In genomic region chr16:74999208-74999682, GRCh38 we compare ENCODE assay signal across 8 cellular contexts. TPM values are rescaled to one million over a fixed set of nuclear protein-coding genes. Genes with fewer than 3 reads are reported as not detected.
A peak's percentile ranks its signal among the peaks of the same experiment; 100 is the strongest.
DNase-seq lines count a peak whose midpoint lies in the region; ATAC-seq, FAIRE-seq and TF ChIP-seq lines count a peak whose summit lies in the region.

No MANE protein-coding gene starts in this region.

- H3K14ac ChIP-seq in trophoblast cell (ENCODE audit: low read length) = peak overlapping the region; percentile 90

- H3K27ac ChIP-seq in KMS-11 = no peak overlapping the region
- H3K27ac ChIP-seq in cardiac muscle cell = peak overlapping the region; percentile 79
- H3K27ac ChIP-seq in trophoblast cell (ENCODE audit: low read depth, low read length) = peak overlapping the region; percentile 85

- H3K23ac ChIP-seq in trophoblast cell (ENCODE audit: low read length) = no peak overlapping the region

- TF ChIP-seq CTCF in KMS-11 (conservative IDR thresholded peaks at IDR 0.05; ENCODE audit: low read depth, low read length) (no peak), cardiac muscle cell (IDR thresholded peaks at IDR 0.05; ENCODE audit: low read depth, low read length) (no peak)

- H3K27ac Mint-ChIP-seq in activated T-helper 17 cell treated with anti-CD3 and anti-CD28 coated beads, Interleukin-2, amount 50 U/mL, for 72 hours = no peak overlapping the region

- H4K12ac ChIP-seq in trophoblast cell (ENCODE audit: low read depth, low read length) = peak overlapping the region; percentile 50

- peak overlapping the region; percentile 75 for H4K8ac ChIP-seq in trophoblast cell (ENCODE audit: low read depth, low read length)

- peak overlapping the region; percentile 90 for H2BK5ac ChIP-seq in trophoblast cell (ENCODE audit: low read depth, low read length, poor library complexity)

- H3K9me3 ChIP-seq in cardiac muscle cell (ENCODE audit: low read depth) (no peaks in the 10 kb centered on the region), trophoblast cell (ENCODE audit: insufficient read depth, low read depth, low read length) (no peaks in the 10 kb centered on the region)

- H3K79me2 ChIP-seq in KMS-11 (ENCODE audit: insufficient read depth, low read depth) (no peaks in the 10 kb centered on the region; the same call in 1 of the 2 replicates), trophoblast cell (ENCODE audit: control insufficient read depth, insufficient read depth, low read length, poor library complexity) (peaks cover 12% of the 10 kb centered on the region)

- FAIRE-seq in H54 (lab: Jason Lieb, UNC) = no peak

- no CpG with 5 or more reads among the region's 51 CpGs for WGBS in trophoblast cell (ENCODE audit: extremely low coverage, insufficient coverage, insufficient read length)

- peak overlapping the region; percentile 68 for H2BK120ac ChIP-seq in trophoblast cell (ENCODE audit: insufficient read depth, low read length, poor library complexity)

- DNase-seq in EL = peak; percentile 36
- peak in 1 of 2 donors; percentile 40 for DNase-seq in cardiac muscle cell (ENCODE audit: low read depth in 1 of 2, low spot score in 1 of 2)
- peak in 1 of 2 donors; percentile 53 for DNase-seq in trophoblast cell
- no peak for DNase-seq in NCI-H1105 treated with DMSO at 0.1 percent for 48 hours (lab: John Stamatoyannopoulos, UW)
- no peak for DNase-seq in H54 (ENCODE audit: insufficient read length, low spot score)

- no peaks in the 10 kb centered on the region for H3K27me3 ChIP-seq in KMS-11 (ENCODE audit: insufficient read depth, low read depth)
- H3K27me3 ChIP-seq in cardiac muscle cell = no peaks in the 10 kb centered on the region
- no peaks in the 10 kb centered on the region for H3K27me3 ChIP-seq in trophoblast cell (ENCODE audit: insufficient read depth, low read length)

- H3K4me3 ChIP-seq in KMS-11 (IDR thresholded peaks at IDR 0.05; ENCODE audit: insufficient read depth, low read depth, low read length) (no peak overlapping the region), cardiac muscle cell (peak overlapping the region; percentile 77), trophoblast cell (ENCODE audit: low read depth, low read length) (peak overlapping the region; percentile 85)

- H2BK12ac ChIP-seq in trophoblast cell (ENCODE audit: low read length) = no peak overlapping the region

- H3K27me3 Mint-ChIP-seq in activated T-helper 17 cell treated with anti-CD3 and anti-CD28 coated beads, Interleukin-2, amount 50 U/mL, for 72 hours = no peaks in the 10 kb centered on the region

- peak overlapping the region; percentile 62; the same call in 1 of the 2 replicates for H3K9ac ChIP-seq in KMS-11
- peak overlapping the region; percentile 90 for H3K9ac ChIP-seq in trophoblast cell (ENCODE audit: low read length)

- peak overlapping the region; percentile 56 for H3K4me2 ChIP-seq in KMS-11
- H3K4me2 ChIP-seq in trophoblast cell (ENCODE audit: low read length) = peak overlapping the region; percentile 98

- H4K20me1 ChIP-seq in KMS-11 (ENCODE audit: insufficient read depth) = no peaks in the 10 kb centered on the region

- no peaks in the 10 kb centered on the region for H3K36me3 ChIP-seq in KMS-11 (ENCODE audit: insufficient read depth)
- no peaks in the 10 kb centered on the region for H3K36me3 ChIP-seq in cardiac muscle cell
- H3K36me3 ChIP-seq in trophoblast cell (ENCODE audit: control insufficient read depth in 1 of 2, insufficient read depth in 2 of 2, low read length in 2 of 2) = no peaks in the 10 kb centered on the region

- H3K4me3 Mint-ChIP-seq in activated T-helper 17 cell treated with anti-CD3 and anti-CD28 coated beads, Interleukin-2, amount 50 U/mL, for 72 hours = peak overlapping the region; percentile 95

- TF ChIP-seq POLR2A in H54 (IDR thresholded peaks at IDR 0.05; ENCODE audit: low read depth, low read length) = no peak

- H3K4me1 Mint-ChIP-seq in activated T-helper 17 cell treated with anti-CD3 and anti-CD28 coated beads, Interleukin-2, amount 50 U/mL, for 72 hours = peaks cover 34% of the 10 kb centered on the region

- peaks cover 19% of the 10 kb centered on the region for H3K4me1 ChIP-seq in KMS-11 (ENCODE audit: low read depth, poor library complexity, severe bottlenecking)
- peaks cover 38% of the 10 kb centered on the region for H3K4me1 ChIP-seq in cardiac muscle cell (ENCODE audit: low read depth)
- H3K4me1 ChIP-seq in trophoblast cell (ENCODE audit: control insufficient read depth in 1 of 2, insufficient read depth in 2 of 2, low read length in 2 of 2) = peaks cover 21 to 34% of the 10 kb centered on the region in 2 experiments

- H3K9me3 Mint-ChIP-seq in activated T-helper 17 cell treated with anti-CD3 and anti-CD28 coated beads, Interleukin-2, amount 50 U/mL, for 72 hours = no peaks in the 10 kb centered on the region

- ATAC-seq in GM21526 (IDR thresholded peaks at IDR 0.05; ENCODE audit: low FRiP score, unreplicated experiment) = peak; percentile 35
- peak; percentile 25 for ATAC-seq in activated T-helper 17 cell treated with anti-CD3 and anti-CD28 coated beads, Interleukin-2, amount 50 U/mL, for 72 hours (replicated peaks)

- peak overlapping the region; percentile 69 for H2AK5ac ChIP-seq in trophoblast cell (ENCODE audit: low read length)

- peaks cover 49% of the 10 kb centered on the region for H3K36me3 Mint-ChIP-seq in activated T-helper 17 cell treated with anti-CD3 and anti-CD28 coated beads, Interleukin-2, amount 50 U/mL, for 72 hours (ENCODE audit: low read depth)

- peak overlapping the region; percentile 60 for H3K18ac ChIP-seq in trophoblast cell (ENCODE audit: low read length)

- peak overlapping the region; percentile 91 for H4K91ac ChIP-seq in trophoblast cell (ENCODE audit: low read depth, low read length)

- H2AFZ ChIP-seq in KMS-11 (ENCODE audit: low read depth) (peak overlapping the region; percentile 78), trophoblast cell (ENCODE audit: insufficient read depth, low read length, poor library complexity) (peak overlapping the region; percentile 68)

- H3K4ac ChIP-seq in trophoblast cell (ENCODE audit: low read depth, low read length) = peak overlapping the region; percentile 53

- H3K79me1 ChIP-seq in trophoblast cell (ENCODE audit: low read length) = peaks cover 6% of the 10 kb centered on the region

RNA-seq across cellular contexts. Expression of gene ZNRF1, which starts 0.4 kb away (rescaled TPM):
- 10 to 100 TPM; 58.2 to 88.4 TPM for total RNA-seq in activated T-helper 17 cell treated with anti-CD3 and anti-CD28 coated beads, Interleukin-2, amount 50 U/mL, for 72 hours
- total RNA-seq in cardiac muscle cell = 43.2 and 58.7 TPM in 2 replicates
- 45.3 and 47.7 TPM in 2 replicates for polyA plus RNA-seq in cardiac muscle cell
- polyA plus RNA-seq in trophoblast cell (2013) = 45.7 and 47.3 TPM in 2 replicates

RNA-seq across cellular contexts. Expression of gene WDR59, which starts 14.3 kb away (rescaled TPM):
- 100 to 1,000 TPM; 107 to 154 TPM for total RNA-seq in activated T-helper 17 cell treated with anti-CD3 and anti-CD28 coated beads, Interleukin-2, amount 50 U/mL, for 72 hours
- 26.9 and 51.1 TPM in 2 replicates for total RNA-seq in cardiac muscle cell
- 46.3 and 58.0 TPM in 2 replicates for polyA plus RNA-seq in cardiac muscle cell
- 33.8 and 36.1 TPM in 2 replicates for polyA plus RNA-seq in trophoblast cell (2013)
